ENCODE assay signal across 2 cellular contexts in the genomic region with DNA sequence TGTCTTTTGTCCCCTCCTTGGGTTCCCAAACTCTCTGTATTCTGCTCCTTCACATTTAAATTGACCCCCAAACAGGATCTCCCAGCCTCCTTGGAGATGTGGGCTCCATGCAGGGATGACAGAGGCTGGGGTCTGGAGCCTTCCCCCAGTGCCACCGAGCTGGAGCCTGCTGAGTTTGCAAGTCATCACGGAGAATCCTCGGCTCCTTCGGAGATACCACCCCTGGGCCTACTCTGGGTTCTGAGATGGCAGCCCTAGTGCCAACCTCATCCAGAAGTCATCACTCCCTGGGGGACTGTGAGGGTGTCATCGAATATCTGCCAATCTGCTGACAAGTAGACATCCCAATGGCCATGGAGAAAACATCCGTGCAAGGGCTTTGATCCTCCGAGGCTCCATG. TPM values are rescaled to one million over a fixed set of nuclear protein-coding genes. Genes with fewer than 3 reads are reported as not detected.
"Had no signal": no experiment of that assay in that cellular context is flagged by ENCODE, and none has a peak within 500 bp of the region (broad histone marks: within the 10 kb centered on the region; RNA-seq: fewer than 3 reads in every experiment).

No MANE protein-coding gene starts in this region.

RNA-seq across cellular contexts. Expression of a gene that starts 45.8 kb away (rescaled TPM):
- polyA plus RNA-seq: naive thymus-derived CD4-positive, alpha-beta T cell; neural cell had no signal
